25 cellular contexts compared by ENCODE assay signal in the genomic region with DNA sequence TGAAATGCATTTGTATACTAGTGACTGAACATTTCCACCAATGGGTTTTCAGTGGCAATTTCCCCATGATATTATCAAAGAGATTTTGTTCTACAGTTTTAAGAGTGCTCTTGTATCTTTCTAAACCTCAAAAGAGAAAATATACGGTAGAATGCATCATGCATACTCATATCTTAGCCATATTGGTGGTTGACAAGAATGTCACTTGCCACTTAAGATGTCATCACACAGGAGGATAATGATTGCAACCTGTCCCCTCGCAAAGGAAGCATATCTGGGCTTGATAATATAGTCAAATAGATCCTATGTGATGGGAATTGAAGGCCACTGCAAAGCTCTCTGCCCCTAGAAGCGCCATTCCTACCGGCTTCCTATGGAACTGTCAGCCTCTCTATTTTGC.
DNase-seq lines count a peak whose midpoint lies in the region; ATAC-seq and TF ChIP-seq lines count a peak whose summit lies in the region.
"Had no signal": no experiment of that assay in that cellular context is flagged by ENCODE, and none has a peak within 500 bp of the region (broad histone marks: within the 10 kb centered on the region; RNA-seq: fewer than 3 reads in every experiment).

No MANE protein-coding gene starts in this region.

- DNase-seq in Calu3 (no peak), superior temporal gyrus (ENCODE audit: extremely low spot score) (peak; percentile 44)
- DNase-seq in effector memory CD8-positive, alpha-beta T cell = no peak
- no peak for DNase-seq in activated naive CD8-positive, alpha-beta T cell treated with anti-CD3 and anti-CD28 coated beads for 36 hours
- DNase-seq: activated CD4-positive, CD25-positive, alpha-beta regulatory T cell treated with anti-CD3 and anti-CD28 coated beads, Interleukin-2, amount 50 U/mL, for 72 hours; activated CD8-positive, alpha-beta T cell treated with anti-CD3 and anti-CD28 coated beads, Interleukin-2, amount 10 ng/mL, durations not matched to agents 7 days and 5 days; activated gamma-delta T cell treated with Interleukin-2 at 50 U/mL for 16 hours; activated T-cell treated with anti-CD3 and anti-CD28 coated beads for 4 hours; amniotic stem cell; foreskin fibroblast; HCEC 1CT; hippocampal formation; mucosa of descending colon; NCI-H1694; NCI-H2171; NCI-H524; NK-92 treated with Interleukin-12 subunit alpha and Interleukin-12 subunit beta, amount 100 ng/mL, for 24 hours; SJCRH30 had no signal

- CTCF ChIA-PET in Calu3 (lab: Charles Lee) = no interaction called here

- no peak for TF ChIP-seq CTCF in Calu3 (IDR thresholded peaks at IDR 0.05; ENCODE audit: unreplicated experiment)

- no peaks in the 10 kb centered on the region for H3K36me3 Mint-ChIP-seq in Calu3 (ENCODE audit: insufficient read depth, unreplicated experiment)
- H3K36me3 Mint-ChIP-seq in effector memory CD8-positive, alpha-beta T cell (ENCODE audit: insufficient read depth) = no peaks in the 10 kb centered on the region
- H3K36me3 Mint-ChIP-seq in activated naive CD8-positive, alpha-beta T cell treated with anti-CD3 and anti-CD28 coated beads for 36 hours = no peaks in the 10 kb centered on the region

- intact Hi-C loops in Calu3 (cut with micrococcal nuclease; ENCODE audit: unreplicated experiment) = no loop called here

- no peak for ATAC-seq in effector memory CD8-positive, alpha-beta T cell (replicated peaks)
- no peak for ATAC-seq in HG02973 (IDR thresholded peaks at IDR 0.05; ENCODE audit: unreplicated experiment)
- ATAC-seq: activated CD8-positive, alpha-beta T cell treated with anti-CD3 and anti-CD28 coated beads, Interleukin-2, amount 10 ng/mL, durations not matched to agents 7 days and 5 days; Panc1 had no signal

- no peaks in the 10 kb centered on the region for H3K27me3 Mint-ChIP-seq in Calu3 (ENCODE audit: unreplicated experiment)
- peaks cover 15% of the 10 kb centered on the region in 2 donors for H3K27me3 Mint-ChIP-seq in effector memory CD8-positive, alpha-beta T cell
- H3K27me3 Mint-ChIP-seq in activated naive CD8-positive, alpha-beta T cell treated with anti-CD3 and anti-CD28 coated beads for 36 hours = no peaks in the 10 kb centered on the region

- H3K4me3 Mint-ChIP-seq in Calu3 (ENCODE audit: low read depth, unreplicated experiment) = no peak overlapping the region
- no peak overlapping the region for H3K4me3 Mint-ChIP-seq in effector memory CD8-positive, alpha-beta T cell
- no peak overlapping the region for H3K4me3 Mint-ChIP-seq in activated naive CD8-positive, alpha-beta T cell treated with anti-CD3 and anti-CD28 coated beads for 36 hours
- H3K4me3 Mint-ChIP-seq: activated CD8-positive, alpha-beta T cell treated with anti-CD3 and anti-CD28 coated beads, Interleukin-2, amount 10 ng/mL, durations not matched to agents 7 days and 5 days; nephron had no signal

- peak overlapping the region; percentile 77 for H3K27ac Mint-ChIP-seq in Calu3 (ENCODE audit: unreplicated experiment)
- H3K27ac Mint-ChIP-seq in effector memory CD8-positive, alpha-beta T cell = no peak overlapping the region
- H3K27ac Mint-ChIP-seq in activated naive CD8-positive, alpha-beta T cell treated with anti-CD3 and anti-CD28 coated beads for 36 hours = no peak overlapping the region
- H3K27ac Mint-ChIP-seq: activated CD8-positive, alpha-beta T cell treated with anti-CD3 and anti-CD28 coated beads, Interleukin-2, amount 10 ng/mL, durations not matched to agents 7 days and 5 days; nephron had no signal

- H3K27me3 ChIP-seq in layer of hippocampus (ENCODE audit: control insufficient read depth, insufficient read depth, low read length) = no peaks in the 10 kb centered on the region
- H3K27me3 ChIP-seq: SJCRH30 had no signal

- no peaks in the 10 kb centered on the region for H3K9me3 Mint-ChIP-seq in Calu3 (ENCODE audit: low read depth, unreplicated experiment)
- H3K9me3 Mint-ChIP-seq in effector memory CD8-positive, alpha-beta T cell = no peaks in the 10 kb centered on the region
- no peaks in the 10 kb centered on the region for H3K9me3 Mint-ChIP-seq in activated naive CD8-positive, alpha-beta T cell treated with anti-CD3 and anti-CD28 coated beads for 36 hours
- H3K9me3 Mint-ChIP-seq: nephron had no signal

- peaks cover 15% of the 10 kb centered on the region for H3K4me1 Mint-ChIP-seq in Calu3 (ENCODE audit: low read depth, unreplicated experiment)
- peaks cover 4 to 9% of the 10 kb centered on the region in 2 donors for H3K4me1 Mint-ChIP-seq in effector memory CD8-positive, alpha-beta T cell (ENCODE audit: low read depth in 2 of 2)
- H3K4me1 Mint-ChIP-seq in activated naive CD8-positive, alpha-beta T cell treated with anti-CD3 and anti-CD28 coated beads for 36 hours = peaks cover 10% of the 10 kb centered on the region

- BruUV-seq in Calu3 (replicated peaks; lab: Mats Ljungman, UMichigan) = no TSS peak

- H3K27ac ChIP-seq in angular gyrus (ENCODE audit: low read depth, low read length) = peak overlapping the region; percentile 99
- peak overlapping the region; percentile 99 for H3K27ac ChIP-seq in layer of hippocampus (ENCODE audit: low read depth, low read length)
- H3K27ac ChIP-seq: epithelial cell of prostate, HL-60, SJCRH30 had no signal
